ENCODE assay signal across 35 cellular contexts in the genomic region with DNA sequence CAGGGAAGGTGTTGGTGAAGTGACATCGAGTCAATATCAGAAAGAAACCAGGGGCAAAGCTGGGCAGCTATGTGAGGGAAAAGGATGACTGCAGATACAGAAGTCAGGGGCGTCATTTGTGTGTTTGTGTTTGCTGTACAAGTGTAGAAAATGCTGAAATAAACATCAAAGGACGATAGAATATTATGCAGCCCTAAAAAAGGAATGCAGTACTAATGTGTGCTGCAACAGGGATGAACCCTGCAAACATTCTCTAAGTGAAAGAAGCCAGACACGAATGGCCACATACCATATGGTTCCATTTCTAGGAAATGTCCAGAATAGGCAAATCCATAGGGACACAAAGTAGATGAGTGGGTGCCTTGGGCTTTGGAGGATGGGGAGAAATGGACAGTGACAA.
"Had no signal": no experiment of that assay in that cellular context is flagged by ENCODE, and none has a peak within 500 bp of the region (broad histone marks: within the 10 kb centered on the region; RNA-seq: fewer than 3 reads in every experiment).

No MANE protein-coding gene starts in this region.

- H3K27me3 Mint-ChIP-seq: activated B cell treated with CpG ODN at 0.5 μM for 24 hours; activated CD4-positive, alpha-beta memory T cell treated with anti-CD3 and anti-CD28 coated beads for 36 hours; activated naive CD4-positive, alpha-beta T cell treated with anti-CD3 and anti-CD28 coated beads, Interleukin-2, amount 50 U/mL, for 24 hours had no signal

- H3K36me3 Mint-ChIP-seq: activated CD4-positive, alpha-beta memory T cell treated with anti-CD3 and anti-CD28 coated beads for 36 hours; activated naive CD4-positive, alpha-beta T cell treated with anti-CD3 and anti-CD28 coated beads, Interleukin-2, amount 50 U/mL, for 24 hours; activated naive CD8-positive, alpha-beta T cell treated with anti-CD3 and anti-CD28 coated beads, Interleukin-2, amount 10 ng/mL, durations not matched to agents 7 days and 5 days had no signal

- H3K9ac ChIP-seq: KMS-11, SK-N-SH had no signal

- H3K27ac ChIP-seq: breast epithelium, KMS-11, Peyer's patch, SJSA1 had no signal

- H3K4me3 Mint-ChIP-seq: activated B cell treated with CpG ODN at 0.5 μM for 24 hours; activated CD4-positive, alpha-beta memory T cell treated with anti-CD3 and anti-CD28 coated beads for 36 hours; activated naive CD4-positive, alpha-beta T cell treated with anti-CD3 and anti-CD28 coated beads, Interleukin-2, amount 50 U/mL, for 24 hours; activated naive CD8-positive, alpha-beta T cell treated with anti-CD3 and anti-CD28 coated beads, Interleukin-2, amount 10 ng/mL, durations not matched to agents 7 days and 5 days; T-helper 1 cell treated with Interleukin-12 subunit alpha and Interleukin-12 subunit beta and Interleukin-4 antibody, amounts not matched to agents 30 μg/mL and 1 μg/mL, for 36 hours; T-helper 2 cell treated with Interferon-gamma antibody and Interleukin-4, amounts not matched to agents 5 μg/mL and 100 μg/mL, for 36 hours had no signal

- H3K9me2 ChIP-seq: SK-N-SH had no signal

- H3K4me2 ChIP-seq: SK-N-SH had no signal

- H3K4me3 ChIP-seq: body of pancreas, breast epithelium, Peyer's patch, SJSA1 had no signal

- ATAC-seq: body of pancreas, PC-3 had no signal

- H3K27ac Mint-ChIP-seq: activated B cell treated with CpG ODN at 0.5 μM for 24 hours; activated CD4-positive, alpha-beta memory T cell treated with anti-CD3 and anti-CD28 coated beads for 36 hours; activated naive CD4-positive, alpha-beta T cell treated with anti-CD3 and anti-CD28 coated beads, Interleukin-2, amount 50 U/mL, for 24 hours; activated naive CD8-positive, alpha-beta T cell treated with anti-CD3 and anti-CD28 coated beads, Interleukin-2, amount 10 ng/mL, durations not matched to agents 7 days and 5 days; activated T-helper 2 cell treated with anti-CD3 and anti-CD28 coated beads, Interferon-gamma antibody, Interleukin-2, Interleukin-4, amounts not matched to agents 10 μg/mL and 5 μg/mL and 100 μg/mL, durations not matched to agents 14 hours and 24 hours and 36 hours; T-helper 1 cell treated with Interleukin-12 subunit alpha and Interleukin-12 subunit beta and Interleukin-4 antibody, amounts not matched to agents 30 μg/mL and 1 μg/mL, for 36 hours; T-helper 2 cell treated with Interferon-gamma antibody and Interleukin-4, amounts not matched to agents 5 μg/mL and 100 μg/mL, for 36 hours had no signal

- H3K9me3 Mint-ChIP-seq: activated B cell treated with CpG ODN at 0.5 μM for 24 hours; activated CD4-positive, alpha-beta memory T cell treated with anti-CD3 and anti-CD28 coated beads for 36 hours; activated naive CD4-positive, alpha-beta T cell treated with anti-CD3 and anti-CD28 coated beads, Interleukin-2, amount 50 U/mL, for 24 hours; activated naive CD8-positive, alpha-beta T cell treated with anti-CD3 and anti-CD28 coated beads, Interleukin-2, amount 10 ng/mL, durations not matched to agents 7 days and 5 days had no signal

- DNase-seq: activated B cell treated with CpG ODN at 0.5 μM for 24 hours; activated CD4-positive, alpha-beta memory T cell treated with anti-CD3 and anti-CD28 coated beads for 36 hours; activated CD4-positive, alpha-beta T cell treated with anti-CD3 and anti-CD28 coated beads for 4 hours; activated CD4-positive, alpha-beta T cell treated with anti-CD3 and anti-CD28 coated beads, Interleukin-2, amount 50 U/mL, for 1 hour; activated CD4-positive, CD25-positive, alpha-beta regulatory T cell treated with anti-CD3 and anti-CD28 coated beads, Interleukin-2, amount 50 U/mL, for 72 hours; activated CD8-positive, alpha-beta memory T cell treated with anti-CD3 and anti-CD28 coated beads for 24 hours; activated gamma-delta T cell; activated naive CD4-positive, alpha-beta T cell treated with Interleukin-2 at 50 U/mL for 16 hours; activated naive CD8-positive, alpha-beta T cell treated with anti-CD3 and anti-CD28 coated beads, Interleukin-2, amount 10 ng/mL, durations not matched to agents 7 days and 5 days; activated T-cell treated with anti-CD3 and anti-CD28 coated beads, Interleukin-2, amount 50 U/mL, for 1 hour; body of pancreas; MM.1S; MV-4-11; NCI-H1092; NCI-H1436 treated with DMSO at 0.1 percent for 48 hours; NCI-H187; NCI-H2029 treated with DMSO at 0.1 percent for 48 hours; NCI-H2107; NCI-H2171; NCI-H510A; NCI-H526; NCI-H748 treated with DMSO at 0.1 percent for 48 hours; NK-92 treated with Interleukin-12 subunit alpha and Interleukin-12 subunit beta, amount 100 ng/mL, for 24 hours; PC-3; Peyer's patch; RPMI8226; SHP77 treated with DMSO at 0.1 percent for 48 hours; SK-N-SH had no signal

- H3K36me3 ChIP-seq: breast epithelium, Peyer's patch, SJSA1 had no signal

- H3K27me3 ChIP-seq: body of pancreas, breast epithelium, Peyer's patch, SJSA1 had no signal

- H3K9me3 ChIP-seq: body of pancreas, breast epithelium, Peyer's patch, SJSA1, SK-N-SH had no signal
